7 cellular contexts compared by ENCODE assay signal in genomic region chr7:54792383-54792782, GRCh38.
"Had no signal": no experiment of that assay in that cellular context is flagged by ENCODE, and none has a peak within 500 bp of the region (broad histone marks: within the 10 kb centered on the region; RNA-seq: fewer than 3 reads in every experiment).

No MANE protein-coding gene starts in this region.

- H3K4me2 ChIP-seq: KMS-11 had no signal

- H3K27ac ChIP-seq: HL-60, KMS-11 had no signal

- H3K4me3 ChIP-seq: K562 had no signal

- H3K4me3 Mint-ChIP-seq: IgD-negative memory B cell had no signal

- H3K36me3 Mint-ChIP-seq: IgD-negative memory B cell had no signal

- ATAC-seq: HepG2, K562 had no signal

- DNase-seq: KBM-7, KG1 had no signal

- H3K9ac ChIP-seq: KMS-11 had no signal

- H3K27ac Mint-ChIP-seq: IgD-negative memory B cell had no signal
